9 cellular contexts compared by ENCODE assay signal in genomic region chr10:126060232-126060935, GRCh38.
A peak's percentile ranks its signal among the peaks of the same experiment; 100 is the strongest.
DNase-seq lines count a peak whose midpoint lies in the region; ATAC-seq and TF ChIP-seq lines count a peak whose summit lies in the region.
"Had no signal": no experiment of that assay in that cellular context is flagged by ENCODE, and none has a peak within 500 bp of the region (broad histone marks: within the 10 kb centered on the region; RNA-seq: fewer than 3 reads in every experiment).

No MANE protein-coding gene starts in this region.

- no peaks in the 10 kb centered on the region for H3K9me3 ChIP-seq in psoas muscle

- H3K4me3 ChIP-seq in psoas muscle = no peak overlapping the region

- H3K4me1 ChIP-seq in foreskin keratinocyte = peaks cover 34% of the 10 kb centered on the region
- no peaks in the 10 kb centered on the region for H3K4me1 ChIP-seq in psoas muscle

- intact Hi-C loops in psoas muscle (cut with DNase I) = no loop called here

- H3K27ac ChIP-seq in foreskin keratinocyte = no peak overlapping the region
- peak overlapping the region; percentile 27 for H3K27ac ChIP-seq in psoas muscle

- H3K27me3 ChIP-seq in foreskin keratinocyte (no peaks in the 10 kb centered on the region), psoas muscle (ENCODE audit: insufficient read depth in 3 of 3, low read length in 2 of 3) (no peaks in the 10 kb centered on the region)

- DNase-seq in Daoy (ENCODE audit: low read depth) (peak; percentile 89), SW 1271 (lab: John Stamatoyannopoulos, UW) (peak; percentile 6 to 14), foreskin keratinocyte (peak in 1 of 2 donors; percentile 21), psoas muscle (peak; percentile 61 to 72), NCI-H1436 treated with DMSO at 0.1 percent for 48 hours (lab: John Stamatoyannopoulos, UW) (no peak)
- no peak for DNase-seq in stimulated activated naive CD8-positive, alpha-beta T cell treated with anti-CD3 and anti-CD28 coated beads, Interleukin-15, Interleukin-2, amounts not matched to agents 100 U/mL and 50 U/mL, for 24 hours
- DNase-seq: NCI-H2227 treated with DMSO at 0.1 percent for 48 hours had no signal

- WGBS in psoas muscle, 3 donors = 34 to 44% (median 35%) methylated on average over 11 of the region's 11 CpGs

- ATAC-seq in foreskin keratinocyte = peak; percentile 5
- ATAC-seq in psoas muscle = peak; percentile 27 to 68 (median 66)
- no peak for ATAC-seq in stimulated activated naive CD8-positive, alpha-beta T cell treated with anti-CD3 and anti-CD28 coated beads, Interleukin-15, Interleukin-2, amounts not matched to agents 100 U/mL and 50 U/mL, for 24 hours
- no peak for ATAC-seq in HG03280 (IDR thresholded peaks at IDR 0.05; ENCODE audit: unreplicated experiment)
- no peak for ATAC-seq in GM18520 (IDR thresholded peaks at IDR 0.05; ENCODE audit: unreplicated experiment)

- H3K36me3 ChIP-seq in psoas muscle (ENCODE audit: insufficient read depth in 1 of 2, low read depth in 1 of 2) = no peaks in the 10 kb centered on the region

- TF ChIP-seq CTCF in foreskin keratinocyte (conservative IDR thresholded peaks at IDR 0.05) (no peak), psoas muscle (IDR thresholded peaks at IDR 0.05) (no peak)

Comparison
In these comparisons a context has a peak if more than half of its experiments do, and no peak if none do; other contexts are left out.
1. DNase-seq: peak in Daoy (single experiment), SW 1271 (2 of 2) and psoas muscle (2 of 2); none in NCI-H1436 treated with DMSO at 0.1 percent for 48 hours (single experiment) and stimulated activated naive CD8-positive, alpha-beta T cell treated with anti-CD3 and anti-CD28 coated beads, Interleukin-15, Interleukin-2, amounts not matched to agents 100 U/mL and 50 U/mL, for 24 hours (single experiment).
2. ATAC-seq: peak in foreskin keratinocyte (single experiment) and psoas muscle (4 of 4); none in stimulated activated naive CD8-positive, alpha-beta T cell treated with anti-CD3 and anti-CD28 coated beads, Interleukin-15, Interleukin-2, amounts not matched to agents 100 U/mL and 50 U/mL, for 24 hours (single experiment), HG03280 (single experiment) and GM18520 (single experiment).